In genomic region chr20:25529295-25529951, GRCh38 we compare ENCODE assay signal across 1 cellular context.
TF ChIP-seq lines count a peak whose summit lies in the region.

No MANE protein-coding gene starts in this region.

TF ChIP-seq in GM23338, 12 proteins besides CTCF, POLR2A, EP300 and RAD21 (continued from another document):
- TF ChIP-seq REST (IDR thresholded peaks at IDR 0.05; ENCODE audit: unreplicated experiment) (no peak), POLR2AphosphoS5 (IDR thresholded peaks at IDR 0.05; ENCODE audit: low read depth) (no peak), STAT1 (IDR thresholded peaks at IDR 0.05; ENCODE audit: unreplicated experiment) (no peak), ETS1 (IDR thresholded peaks at IDR 0.05) (no peak), JUNB (IDR thresholded peaks at IDR 0.05; ENCODE audit: unreplicated experiment) (no peak), ZNF331 (CRISPR knock-in tag; IDR thresholded peaks at IDR 0.05; ENCODE audit: low read depth) (no peak)
TF ChIP-seq in GM23338: peak in this region for 0.
